In genomic region chr10:112394475-112394875, GRCh38 we compare ENCODE assay signal across 17 cellular contexts. TPM values are rescaled to one million over a fixed set of nuclear protein-coding genes. Genes with fewer than 3 reads are reported as not detected.
DNase-seq lines count a peak whose midpoint lies in the region; ATAC-seq, FAIRE-seq and TF ChIP-seq lines count a peak whose summit lies in the region.
"Had no signal": no experiment of that assay in that cellular context is flagged by ENCODE, and none has a peak within 500 bp of the region (broad histone marks: within the 10 kb centered on the region; RNA-seq: fewer than 3 reads in every experiment).

No MANE protein-coding gene starts in this region.

- H3K4me3 Mint-ChIP-seq in CD8-positive, alpha-beta memory T cell = no peak overlapping the region
- H3K4me3 Mint-ChIP-seq: activated B cell treated with CpG ODN at 0.5 μM for 24 hours; activated naive CD4-positive, alpha-beta T cell treated with anti-CD3 and anti-CD28 coated beads for 36 hours; H9; natural killer cell treated with Interleukin-12 subunit alpha and Interleukin-12 subunit beta and Interleukin-15 and Interleukin-18, amount 100 ng/mL, for 72 hours; T-cell had no signal

- H3K4me1 ChIP-seq in CD8-positive, alpha-beta memory T cell (ENCODE audit: insufficient read depth, low read length) = peaks cover 12% of the 10 kb centered on the region
- peaks cover 5 to 47% (median 42%) of the 10 kb centered on the region in 4 donors for H3K4me1 ChIP-seq in liver (ENCODE audit: control insufficient read depth in 4 of 4, insufficient read depth in 4 of 4, low read length in 3 of 4)
- H3K4me1 ChIP-seq in OCI-LY7 (ENCODE audit: insufficient read depth, low read length, poor library complexity, severe bottlenecking) = peaks cover 2% of the 10 kb centered on the region
- H3K4me1 ChIP-seq: psoas muscle had no signal

- no peaks in the 10 kb centered on the region for H4K20me1 ChIP-seq in OCI-LY7 (ENCODE audit: insufficient read depth, low read length)

- no peaks in the 10 kb centered on the region for H3K27me3 Mint-ChIP-seq in CD8-positive, alpha-beta memory T cell
- H3K27me3 Mint-ChIP-seq: activated B cell treated with CpG ODN at 0.5 μM for 24 hours; natural killer cell treated with Interleukin-12 subunit alpha and Interleukin-12 subunit beta and Interleukin-15 and Interleukin-18, amount 100 ng/mL, for 72 hours; T-cell had no signal

- H3K9me3 Mint-ChIP-seq in CD8-positive, alpha-beta memory T cell = no peaks in the 10 kb centered on the region
- H3K9me3 Mint-ChIP-seq: activated B cell treated with CpG ODN at 0.5 μM for 24 hours; activated naive CD4-positive, alpha-beta T cell treated with anti-CD3 and anti-CD28 coated beads for 36 hours; H9; natural killer cell treated with Interleukin-12 subunit alpha and Interleukin-12 subunit beta and Interleukin-15 and Interleukin-18, amount 100 ng/mL, for 72 hours; T-cell had no signal

- peak overlapping the region in 5 of 8 donors; percentile 43 to 74 (median 59) for H3K27ac Mint-ChIP-seq in CD8-positive, alpha-beta memory T cell
- H3K27ac Mint-ChIP-seq: activated B cell treated with CpG ODN at 0.5 μM for 24 hours; activated naive CD4-positive, alpha-beta T cell treated with anti-CD3 and anti-CD28 coated beads for 36 hours; H9; natural killer cell treated with Interleukin-12 subunit alpha and Interleukin-12 subunit beta and Interleukin-15 and Interleukin-18, amount 100 ng/mL, for 72 hours had no signal

- TF ChIP-seq RAD21 in liver (IDR thresholded peaks at IDR 0.05) = peak; percentile 43 to 51

- no peak overlapping the region for H3K4me2 ChIP-seq in OCI-LY7 (ENCODE audit: low read length)

- CTCF ChIA-PET in CD8-positive, alpha-beta memory T cell (lab: Charles Lee) = interaction anchor here (1.5 kb wide), 1 partner anchor 40 kb away, joined by 3 read pairs; no protein-coding TSS in a partner anchor
- CTCF ChIA-PET in OCI-LY7 (lab: Charles Lee; ENCODE audit: unreplicated experiment) = no interaction called here

- no peak overlapping the region for H3K4me3 ChIP-seq in CD8-positive, alpha-beta memory T cell (ENCODE audit: low read length)
- H3K4me3 ChIP-seq in liver (ENCODE audit: low read depth in 1 of 3, low read length in 3 of 3) (no peak overlapping the region), OCI-LY7 (ENCODE audit: low read depth, low read length, poor library complexity, severe bottlenecking) (no peak overlapping the region)
- H3K4me3 ChIP-seq: K562, psoas muscle had no signal

- no peak overlapping the region for H2AFZ ChIP-seq in OCI-LY7 (ENCODE audit: low read length)

- WGBS in liver = 25% methylated on average over 5 of the region's 5 CpGs

- TF ChIP-seq CTCF in liver (IDR thresholded peaks at IDR 0.05; ENCODE audit: low read depth, low read length, missing input control) (no peak), OCI-LY7 (conservative IDR thresholded peaks at IDR 0.05; ENCODE audit: low read length) (no peak)

- H3K36me3 Mint-ChIP-seq in CD8-positive, alpha-beta memory T cell = peaks cover 0 to 15% (median 3%) of the 10 kb centered on the region in 3 donors

- no peaks in the 10 kb centered on the region for H3K9me2 ChIP-seq in OCI-LY7 (ENCODE audit: insufficient read depth, low read length)

- no peak overlapping the region for H3K9ac ChIP-seq in liver (ENCODE audit: low read depth in 1 of 2, low read length in 2 of 2)

- peaks cover 25% of the 10 kb centered on the region for H3K36me3 ChIP-seq in CD8-positive, alpha-beta memory T cell (ENCODE audit: insufficient read depth, low read length)
- H3K36me3 ChIP-seq in liver (ENCODE audit: control insufficient read depth in 4 of 4, insufficient read depth in 3 of 4, low read depth in 1 of 4, low read length in 3 of 4) (peaks cover 3 to 28% (median 26%) of the 10 kb centered on the region in 4 donors), OCI-LY7 (ENCODE audit: insufficient read depth, low read length) (peaks cover 44% of the 10 kb centered on the region)

- no peak for ATAC-seq in HG03520 (IDR thresholded peaks at IDR 0.05; ENCODE audit: unreplicated experiment)
- no peak for ATAC-seq in GM19023 (IDR thresholded peaks at IDR 0.05; ENCODE audit: unreplicated experiment)
- ATAC-seq: K562; natural killer cell treated with Interleukin-12 subunit alpha and Interleukin-12 subunit beta and Interleukin-15 and Interleukin-18, amount 100 ng/mL, for 72 hours; psoas muscle; T-cell had no signal

- POLR2A ChIA-PET in CD8-positive, alpha-beta memory T cell (lab: Charles Lee) = interaction anchor here (0.7 kb wide), 1 partner anchor 19 kb away, joined by 3 read pairs; no protein-coding TSS in a partner anchor
- POLR2A ChIA-PET in OCI-LY7 (lab: Charles Lee) = interaction anchor here (0.6 kb wide), 1 partner anchor 948 kb away, joined by 3 read pairs; no protein-coding TSS in a partner anchor

- H3K27me3 ChIP-seq in CD8-positive, alpha-beta memory T cell (ENCODE audit: insufficient read depth, low read length, poor library complexity, severe bottlenecking) = no peaks in the 10 kb centered on the region
- H3K27me3 ChIP-seq in liver (ENCODE audit: control insufficient read depth in 4 of 4, insufficient read depth in 4 of 4, low read length in 3 of 4) = no peaks in the 10 kb centered on the region

- no TSS peak for BruUV-seq in OCI-LY7 (replicated peaks; lab: Mats Ljungman, UMichigan)

- no peaks in the 10 kb centered on the region for H3K9me3 ChIP-seq in CD8-positive, alpha-beta memory T cell (ENCODE audit: low read length)
- H3K9me3 ChIP-seq in liver (ENCODE audit: control insufficient read depth in 4 of 4, low read length in 3 of 4) (no peaks in the 10 kb centered on the region), OCI-LY7 (ENCODE audit: low read length) (no peaks in the 10 kb centered on the region)
- H3K9me3 ChIP-seq: psoas muscle had no signal

- peaks cover 28 to 34% (median 28%) of the 10 kb centered on the region in 3 donors for H3K4me1 Mint-ChIP-seq in CD8-positive, alpha-beta memory T cell

- H3K27ac ChIP-seq in CD8-positive, alpha-beta memory T cell (ENCODE audit: low read depth, low read length) = no peak overlapping the region
- H3K27ac ChIP-seq in liver (ENCODE audit: low read depth in 1 of 2, low read length in 2 of 2) (peak overlapping the region in 1 of 2 donors; percentile 63), OCI-LY7 (ENCODE audit: low read depth, low read length, poor library complexity, severe bottlenecking) (no peak overlapping the region)
- H3K27ac ChIP-seq: psoas muscle had no signal

- FAIRE-seq in GM19239 (lab: Jason Lieb, UNC) = peak; percentile 70
- FAIRE-seq: K562 had no signal

- DNase-seq in CD8-positive, alpha-beta memory T cell = no peak
- DNase-seq in GM19239 (ENCODE audit: insufficient read length, low spot score) (no peak), SW480 (ENCODE audit: low spot score) (peak; percentile 93), OCI-LY7 (ENCODE audit: low spot score) (no peak), NCI-H446 treated with DMSO at 0.1 percent for 48 hours (lab: John Stamatoyannopoulos, UW) (no peak)
- DNase-seq: activated B cell treated with CpG ODN at 0.5 μM for 24 hours; activated naive CD4-positive, alpha-beta T cell treated with anti-CD3 and anti-CD28 coated beads for 36 hours; H9; NCI-H1105; NK-92 treated with Interleukin-12 subunit alpha and Interleukin-12 subunit beta, amount 100 ng/mL, for 24 hours; psoas muscle; T-cell had no signal

- intact Hi-C loops in OCI-LY7 (cut with micrococcal nuclease; ENCODE audit: unreplicated experiment) = no loop called here

- H3K79me2 ChIP-seq in OCI-LY7 (ENCODE audit: insufficient read depth, low read depth, low read length) = no peaks in the 10 kb centered on the region

TF ChIP-seq in liver, 16 proteins besides CTCF, POLR2A, EP300 and RAD21 (continues in another document):
- TF ChIP-seq HNF4G (IDR thresholded peaks at IDR 0.05) (no peak), JUND (IDR thresholded peaks at IDR 0.05) (peak in 1 of 2 donors; percentile 78), EGR1 (IDR thresholded peaks at IDR 0.05; ENCODE audit: low read depth in 2 of 2) (peak in 1 of 2 donors; percentile 23), TAF1 (conservative IDR thresholded peaks at IDR 0.05) (no peak), GABPA (IDR thresholded peaks at IDR 0.05 in 1 of 2, conservative IDR thresholded peaks at IDR 0.05 in 1 of 2) (no peak), SP1 (IDR thresholded peaks at IDR 0.05) (peak; percentile 76), MAX (IDR thresholded peaks at IDR 0.05) (peak; percentile 80), YY1 (IDR thresholded peaks at IDR 0.05) (peak; percentile 69), FOXA1 (IDR thresholded peaks at IDR 0.05) (peak; percentile 63)
- TF ChIP-seq, protein P1, sequence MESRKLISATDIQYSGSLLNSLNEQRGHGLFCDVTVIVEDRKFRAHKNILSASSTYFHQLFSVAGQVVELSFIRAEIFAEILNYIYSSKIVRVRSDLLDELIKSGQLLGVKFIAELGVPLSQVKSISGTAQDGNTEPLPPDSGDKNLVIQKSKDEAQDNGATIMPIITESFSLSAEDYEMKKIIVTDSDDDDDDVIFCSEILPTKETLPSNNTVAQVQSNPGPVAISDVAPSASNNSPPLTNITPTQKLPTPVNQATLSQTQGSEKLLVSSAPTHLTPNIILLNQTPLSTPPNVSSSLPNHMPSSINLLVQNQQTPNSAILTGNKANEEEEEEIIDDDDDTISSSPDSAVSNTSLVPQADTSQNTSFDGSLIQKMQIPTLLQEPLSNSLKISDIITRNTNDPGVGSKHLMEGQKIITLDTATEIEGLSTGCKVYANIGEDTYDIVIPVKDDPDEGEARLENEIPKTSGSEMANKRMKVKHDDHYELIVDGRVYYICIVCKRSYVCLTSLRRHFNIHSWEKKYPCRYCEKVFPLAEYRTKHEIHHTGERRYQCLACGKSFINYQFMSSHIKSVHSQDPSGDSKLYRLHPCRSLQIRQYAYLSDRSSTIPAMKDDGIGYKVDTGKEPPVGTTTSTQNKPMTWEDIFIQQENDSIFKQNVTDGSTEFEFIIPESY (IDR thresholded peaks at IDR 0.05) = peak; percentile 74

RNA-seq across cellular contexts. Expression of gene ACSL5, which starts 20.6 kb away (rescaled TPM):
- total RNA-seq in CD8-positive, alpha-beta memory T cell = 10 to 100 TPM; 53.3 to 53.7 TPM
- polyA plus RNA-seq in CD8-positive, alpha-beta memory T cell = 85.5 TPM
- total RNA-seq in liver (100 to 1,000 TPM in 1 of 2 donors, 10 to 100 TPM in 1; 15.0 to 201 TPM), OCI-LY7 (2022) (23.0 and 25.3 TPM in 2 replicates)
- 10 to 100 TPM; 32.0 to 55.0 TPM for polyA plus RNA-seq in liver
- total RNA-seq in OCI-LY7 (2014; rRNA removed; shearing (Covaris generic)) = 25.4 and 34.4 TPM in 2 replicates
- total RNA-seq: H9 had no signal

RNA-seq across cellular contexts. Expression of gene ZDHHC6, which starts 52.2 kb away (rescaled TPM):
- total RNA-seq in CD8-positive, alpha-beta memory T cell = 10 to 100 TPM; 49.3 to 56.4 TPM
- polyA plus RNA-seq in CD8-positive, alpha-beta memory T cell = 48.3 TPM
- total RNA-seq in liver (10 to 100 TPM; 14.1 to 19.4 TPM), OCI-LY7 (2022) (33.1 and 33.8 TPM in 2 replicates)
- polyA plus RNA-seq in liver = 10 to 100 TPM; 13.2 to 18.3 TPM
- 29.9 and 31.5 TPM in 2 replicates for total RNA-seq in OCI-LY7 (2014; rRNA removed; shearing (Covaris generic))

RNA-seq across cellular contexts. Expression of gene VTI1A, which starts 52.5 kb away (rescaled TPM):
- 10 to 100 TPM; 38.2 to 40.1 TPM for total RNA-seq in CD8-positive, alpha-beta memory T cell
- 28.1 TPM for polyA plus RNA-seq in CD8-positive, alpha-beta memory T cell
- total RNA-seq in liver = 10 to 100 TPM; 13.4 to 26.9 TPM
- polyA plus RNA-seq in liver = 10 to 100 TPM in 1 of 2 donors, 1 to 10 TPM in 1; 5.5 to 12.7 TPM
- total RNA-seq in OCI-LY7 (2014; rRNA removed; shearing (Covaris generic)) = 39.4 and 70.8 TPM in 2 replicates
- total RNA-seq in OCI-LY7 (2022) = 42.6 and 45.2 TPM in 2 replicates
